Comparison of ENCODE assay signal across 13 cellular contexts in genomic region chr1:247360991-247361721, GRCh38. TPM values are rescaled to one million over a fixed set of nuclear protein-coding genes. Genes with fewer than 3 reads are reported as not detected.
DNase-seq lines count a peak whose midpoint lies in the region; ATAC-seq and TF ChIP-seq lines count a peak whose summit lies in the region.
"Had no signal": no experiment of that assay in that cellular context is flagged by ENCODE, and none has a peak within 500 bp of the region (broad histone marks: within the 10 kb centered on the region; RNA-seq: fewer than 3 reads in every experiment).

No MANE protein-coding gene starts in this region.

- H3K4me1 Mint-ChIP-seq in activated naive CD8-positive, alpha-beta T cell treated with anti-CD3 and anti-CD28 coated beads for 36 hours = peaks cover 9% of the 10 kb centered on the region
- H3K4me1 Mint-ChIP-seq: CD4-positive, CD25-positive, alpha-beta regulatory T cell had no signal

- ATAC-seq in Panc1 (0 out of 2 replicates have a peak, but pooled peaks have one; percentile 21), Right ventricle myocardium superior (ENCODE audit: poor library complexity) (peak; percentile 82), GM21825 (IDR thresholded peaks at IDR 0.05; ENCODE audit: unreplicated experiment) (no peak), GM19467 (IDR thresholded peaks at IDR 0.05; ENCODE audit: unreplicated experiment) (no peak)

- CTCF ChIA-PET in Panc1 (lab: Charles Lee) = interaction anchor here (0.5 to 0.8 kb wide), 2 partner anchors 13 to 106 kb away, joined by 4 to 5 read pairs; no protein-coding TSS in a partner anchor

- in situ Hi-C loops in Panc1 (cut with HindIII; ENCODE audit: low pct_unique_long_range_greater_than_20kb, low sequenced_read_pairs) = no loop called here

- H3K9ac ChIP-seq in Karpas-422 (ENCODE audit: low read length) = no peak overlapping the region

- H3K9me2 ChIP-seq in Karpas-422 (replicated peaks; ENCODE audit: insufficient read depth, low read length) = no peaks in the 10 kb centered on the region

- H3K9me3 ChIP-seq in Panc1 (ENCODE audit: control insufficient read depth, insufficient read depth, low read depth, low read length) (no peaks in the 10 kb centered on the region), osteoblast (ENCODE audit: low read depth, low read length) (no peaks in the 10 kb centered on the region), Karpas-422 (ENCODE audit: low read length) (no peaks in the 10 kb centered on the region)

- H3K27me3 ChIP-seq in Panc1 (ENCODE audit: control insufficient read depth, insufficient read depth, low read length) (peaks cover 2% of the 10 kb centered on the region; the same call in 1 of the 2 replicates), osteoblast (ENCODE audit: insufficient read depth, low read length) (no peaks in the 10 kb centered on the region), Karpas-422 (ENCODE audit: low read length) (no peaks in the 10 kb centered on the region)

- H3K4me2 ChIP-seq in osteoblast (ENCODE audit: insufficient read depth, low read length) (peak overlapping the region; percentile 78), Karpas-422 (ENCODE audit: low read depth, low read length, poor library complexity, severe bottlenecking) (no peak overlapping the region)

- no peaks in the 10 kb centered on the region for H3K36me3 Mint-ChIP-seq in activated naive CD8-positive, alpha-beta T cell treated with anti-CD3 and anti-CD28 coated beads for 36 hours
- H3K36me3 Mint-ChIP-seq: activated naive CD4-positive, alpha-beta T cell treated with anti-CD3 and anti-CD28 coated beads, Interleukin-2, amount 50 U/mL, for 24 hours; CD4-positive, CD25-positive, alpha-beta regulatory T cell had no signal

- no peaks in the 10 kb centered on the region for H3K9me3 Mint-ChIP-seq in activated naive CD8-positive, alpha-beta T cell treated with anti-CD3 and anti-CD28 coated beads for 36 hours
- H3K9me3 Mint-ChIP-seq: activated naive CD4-positive, alpha-beta T cell treated with anti-CD3 and anti-CD28 coated beads, Interleukin-2, amount 50 U/mL, for 24 hours had no signal

- POLR2A ChIA-PET in Panc1 (lab: Charles Lee) = no interaction called here

- BruUV-seq in Panc1 (replicated peaks; lab: Mats Ljungman, UMichigan) = no TSS peak

- H3K36me3 ChIP-seq in Panc1 (ENCODE audit: control insufficient read depth, insufficient read depth, low read length) (no peaks in the 10 kb centered on the region), osteoblast (ENCODE audit: insufficient read depth, low read length) (no peaks in the 10 kb centered on the region), Karpas-422 (ENCODE audit: insufficient read depth, low read length) (no peaks in the 10 kb centered on the region)
- H3K36me3 ChIP-seq: WERI-Rb-1 had no signal

- peaks cover 54% of the 10 kb centered on the region for H3K27me3 Mint-ChIP-seq in activated naive CD8-positive, alpha-beta T cell treated with anti-CD3 and anti-CD28 coated beads for 36 hours

- no peaks in the 10 kb centered on the region for H3K4me1 ChIP-seq in Panc1 (ENCODE audit: control insufficient read depth, insufficient read depth, low read length)
- peaks cover 48% of the 10 kb centered on the region for H3K4me1 ChIP-seq in osteoblast (ENCODE audit: insufficient read depth, low read length)
- no peaks in the 10 kb centered on the region for H3K4me1 ChIP-seq in Karpas-422 (ENCODE audit: low read length)

- H3K4me3 ChIP-seq in Panc1 (ENCODE audit: low read depth in 2 of 2, low read length in 2 of 2) (no peak overlapping the region), osteoblast (ENCODE audit: insufficient read depth, low read length) (peak overlapping the region; percentile 54), Karpas-422 (ENCODE audit: low read length) (no peak overlapping the region)

- H3K79me2 ChIP-seq in osteoblast (ENCODE audit: insufficient read depth, low read length) = no peaks in the 10 kb centered on the region
- no peaks in the 10 kb centered on the region for H3K79me2 ChIP-seq in Karpas-422 (ENCODE audit: low read length)

- no peak overlapping the region for H3K27ac Mint-ChIP-seq in activated naive CD8-positive, alpha-beta T cell treated with anti-CD3 and anti-CD28 coated beads for 36 hours
- H3K27ac Mint-ChIP-seq: activated naive CD4-positive, alpha-beta T cell treated with anti-CD3 and anti-CD28 coated beads, Interleukin-2, amount 50 U/mL, for 24 hours; CD4-positive, CD25-positive, alpha-beta regulatory T cell had no signal

- no peak overlapping the region for H3K27ac ChIP-seq in Panc1 (ENCODE audit: low read length)
- H3K27ac ChIP-seq in osteoblast (ENCODE audit: low read depth, low read length) = peak overlapping the region; percentile 60
- no peak overlapping the region for H3K27ac ChIP-seq in Karpas-422 (ENCODE audit: low read length)
- H3K27ac ChIP-seq: WERI-Rb-1 had no signal

- intact Hi-C loops in Panc1 (cut with micrococcal nuclease; ENCODE audit: unreplicated experiment) (no loop called here), Right ventricle myocardium superior (cut with DNase I) (no loop called here)

- H3K4me3 Mint-ChIP-seq in activated naive CD8-positive, alpha-beta T cell treated with anti-CD3 and anti-CD28 coated beads for 36 hours = no peak overlapping the region
- H3K4me3 Mint-ChIP-seq: activated naive CD4-positive, alpha-beta T cell treated with anti-CD3 and anti-CD28 coated beads, Interleukin-2, amount 50 U/mL, for 24 hours; CD4-positive, CD25-positive, alpha-beta regulatory T cell had no signal

- DNase-seq in AG08395 (ENCODE audit: low spot score) = peak; percentile 56
- DNase-seq in Panc1 (ENCODE audit: low read depth, low spot score) = no peak
- DNase-seq in Right ventricle myocardium superior = peak; percentile 72
- DNase-seq in osteoblast (ENCODE audit: insufficient read length, low spot score, missing footprints) = peak; percentile 64
- no peak for DNase-seq in activated naive CD8-positive, alpha-beta T cell treated with anti-CD3 and anti-CD28 coated beads for 36 hours
- no peak for DNase-seq in Karpas-422
- DNase-seq: CD4-positive, CD25-positive, alpha-beta regulatory T cell; NCI-H1048; WERI-Rb-1 had no signal

- no peaks in the 10 kb centered on the region for H4K20me1 ChIP-seq in osteoblast (ENCODE audit: insufficient read depth, low read length)
- no peaks in the 10 kb centered on the region for H4K20me1 ChIP-seq in Karpas-422 (ENCODE audit: insufficient read depth, low read depth, low read length)

- TF ChIP-seq CTCF in Panc1 (IDR thresholded peaks at IDR 0.05) = no peak
- no peak for TF ChIP-seq CTCF in osteoblast (IDR thresholded peaks at IDR 0.05; ENCODE audit: extremely low read depth, low read depth, low read length)

- H2AFZ ChIP-seq in osteoblast (ENCODE audit: low read length) = peak overlapping the region; percentile 68
- H2AFZ ChIP-seq in Karpas-422 (ENCODE audit: low read length) = no peak overlapping the region

RNA-seq across cellular contexts. Expression of gene ZNF496, which starts 29.5 kb away (rescaled TPM):
- total RNA-seq in Panc1 (2021; ENCODE audit: unreplicated experiment) = 21.4 TPM
- polyA plus RNA-seq in Panc1 (2012; ENCODE audit: insufficient read length) = 22.3 TPM
- 12.2 TPM for total RNA-seq in Right ventricle myocardium superior
- 27.7 and 29.3 TPM in 2 replicates for total RNA-seq in osteoblast
- 10 to 100 TPM; 27.2 to 30.9 TPM for total RNA-seq in activated naive CD8-positive, alpha-beta T cell treated with anti-CD3 and anti-CD28 coated beads for 36 hours
- total RNA-seq in Karpas-422 (2014; rRNA removed; shearing (Covaris generic); ENCODE audit: low replicate concordance) = 28.6 and 75.1 TPM in 2 replicates

RNA-seq across cellular contexts. Expression of gene NLRP3, which starts 54.8 kb away (rescaled TPM):
- 0.33 TPM for total RNA-seq in Panc1 (2021; ENCODE audit: unreplicated experiment)
- polyA plus RNA-seq in Panc1 (2012; ENCODE audit: insufficient read length) = 0.11 TPM
- total RNA-seq in Right ventricle myocardium superior = 0.56 TPM
- total RNA-seq in osteoblast = 0.36 and 0.59 TPM in 2 replicates
- 1 to 10 TPM; 8.5 to 9.1 TPM for total RNA-seq in activated naive CD8-positive, alpha-beta T cell treated with anti-CD3 and anti-CD28 coated beads for 36 hours
- not detected in 2 replicates for total RNA-seq in Karpas-422 (2014; rRNA removed; shearing (Covaris generic); ENCODE audit: low replicate concordance)
- total RNA-seq: OCI-LY7 had no signal

Comparison
In these comparisons a context has a peak if more than half of its experiments do, and no peak if none do; other contexts are left out.
1. DNase-seq: peak in AG08395 (single experiment), Right ventricle myocardium superior (single experiment) and osteoblast (single experiment); none in Panc1 (single experiment), activated naive CD8-positive, alpha-beta T cell treated with anti-CD3 and anti-CD28 coated beads for 36 hours (single experiment) and Karpas-422 (single experiment).
2. ATAC-seq: peak in Panc1 (single experiment) and Right ventricle myocardium superior (single experiment); none in GM21825 (single experiment) and GM19467 (single experiment).